22 cellular contexts compared by ENCODE assay signal in genomic region chr13:112576768-112577167, GRCh38.
"Had no signal": no experiment of that assay in that cellular context is flagged by ENCODE, and none has a peak within 500 bp of the region (broad histone marks: within the 10 kb centered on the region; RNA-seq: fewer than 3 reads in every experiment).

No MANE protein-coding gene starts in this region.

- ATAC-seq: activated CD8-positive, alpha-beta T cell treated with anti-CD3 and anti-CD28 coated beads, Interleukin-2, amount 10 ng/mL, durations not matched to agents 7 days and 5 days; activated naive CD4-positive, alpha-beta T cell treated with anti-CD3 and anti-CD28 coated beads, Interleukin-2, amount 50 U/mL, for 72 hours; activated naive CD8-positive, alpha-beta T cell treated with anti-CD3 and anti-CD28 coated beads, Interleukin-2, amount 50 U/mL, for 24 hours had no signal

- H3K27ac Mint-ChIP-seq: activated CD8-positive, alpha-beta T cell treated with anti-CD3 and anti-CD28 coated beads, Interleukin-2, amount 10 ng/mL, durations not matched to agents 7 days and 5 days; activated naive CD8-positive, alpha-beta T cell treated with anti-CD3 and anti-CD28 coated beads, Interleukin-2, amount 50 U/mL, for 24 hours; brain had no signal

- H3K27me3 Mint-ChIP-seq: activated naive CD8-positive, alpha-beta T cell treated with anti-CD3 and anti-CD28 coated beads, Interleukin-2, amount 50 U/mL, for 24 hours had no signal

- H3K4me3 Mint-ChIP-seq: activated CD8-positive, alpha-beta T cell treated with anti-CD3 and anti-CD28 coated beads, Interleukin-2, amount 10 ng/mL, durations not matched to agents 7 days and 5 days; activated naive CD8-positive, alpha-beta T cell treated with anti-CD3 and anti-CD28 coated beads, Interleukin-2, amount 50 U/mL, for 24 hours; brain had no signal

- DNase-seq: activated CD4-positive, alpha-beta T cell treated with anti-CD3 and anti-CD28 coated beads for 48 hours; activated CD4-positive, alpha-beta T cell treated with anti-CD3 and anti-CD28 coated beads, Interleukin-2, amount 50 U/mL, for 4 hours; activated CD4-positive, CD25-positive, alpha-beta regulatory T cell treated with anti-CD3 and anti-CD28 coated beads, Interleukin-2, amount 50 U/mL, for 72 hours; activated CD8-positive, alpha-beta memory T cell treated with anti-CD3 and anti-CD28 coated beads, Interleukin-2, amount 50 U/mL, for 48 hours; activated CD8-positive, alpha-beta T cell treated with anti-CD3 and anti-CD28 coated beads, Interleukin-2, amount 10 ng/mL, durations not matched to agents 7 days and 5 days; activated effector memory CD4-positive, alpha-beta T cell treated with anti-CD3 and anti-CD28 coated beads, Interleukin-2, amount 50 U/mL, for 16 hours; activated naive CD4-positive, alpha-beta T cell treated with Interleukin-2 at 50 U/mL for 16 hours; activated naive CD8-positive, alpha-beta T cell treated with anti-CD3 and anti-CD28 coated beads, Interleukin-2, amount 50 U/mL, for 24 hours; activated T-cell treated with anti-CD3 and anti-CD28 coated beads, Interleukin-2, amount 50 U/mL, for 1 hour; amniotic stem cell; Kasumi-1; NCI-H1048; NCI-H146; NCI-H1930; NK-92 treated with Interleukin-12 subunit alpha and Interleukin-12 subunit beta, amount 100 ng/mL, for 24 hours; Peyer's patch; Right ventricle myocardium superior; SJCRH30; SK-N-SH; SW 1271 had no signal
